In genomic region chr6:63740709-63741108, GRCh38 we compare ENCODE assay signal across 18 cellular contexts.
A peak's percentile ranks its signal among the peaks of the same experiment; 100 is the strongest.
DNase-seq lines count a peak whose midpoint lies in the region; ATAC-seq, FAIRE-seq and TF ChIP-seq lines count a peak whose summit lies in the region.
"Had no signal": no experiment of that assay in that cellular context is flagged by ENCODE, and none has a peak within 500 bp of the region (broad histone marks: within the 10 kb centered on the region; RNA-seq: fewer than 3 reads in every experiment).

No MANE protein-coding gene starts in this region.

- ATAC-seq in GM18511 (IDR thresholded peaks at IDR 0.05; ENCODE audit: unreplicated experiment): no peak
- ATAC-seq: activated T-cell treated with anti-CD3 and anti-CD28 coated beads, Interleukin-2, amount 50 U/mL, for 4 hours; naive thymus-derived CD8-positive, alpha-beta T cell had no signal

- DNase-seq in HCEC 1CT (peak; percentile 80), SW480 (ENCODE audit: low spot score) (peak; percentile 11), fibroblast of pulmonary artery (ENCODE audit: low read depth) (peak; percentile 79), urothelium cell line (ENCODE audit: low spot score) (peak; percentile 48), AML-193 (lab: John Stamatoyannopoulos, UW) (no peak), NCI-H2107 (lab: John Stamatoyannopoulos, UW) (no peak)
- DNase-seq: activated CD4-positive, CD25-positive, alpha-beta regulatory T cell treated with anti-CD3 and anti-CD28 coated beads, Interleukin-2, amount 50 U/mL, for 72 hours; activated T-cell treated with anti-CD3 and anti-CD28 coated beads, Interleukin-2, amount 50 U/mL, for 4 hours; DMS153; H7; immature natural killer cell; naive thymus-derived CD8-positive, alpha-beta T cell; NCI-H1436 treated with DMSO at 0.1 percent for 48 hours; NCI-H774; thyroid gland had no signal

- FAIRE-seq in urothelium cell line (lab: Jason Lieb, UNC): no peak
- FAIRE-seq: GM19239 had no signal

- no peak for TF ChIP-seq CTCF in fibroblast of pulmonary artery (IDR thresholded peaks at IDR 0.05; ENCODE audit: low read length, missing control alignments)

- no peak overlapping the region for H3K4me3 ChIP-seq in fibroblast of pulmonary artery (replicated peaks; ENCODE audit: low read depth, low read length)
- H3K4me3 ChIP-seq: smooth muscle cell, thyroid gland had no signal

Comparison
In these comparisons a context has a peak if more than half of its experiments do, and no peak if none do; other contexts are left out.
1. DNase-seq: peak in HCEC 1CT (single experiment), SW480 (single experiment), fibroblast of pulmonary artery (single experiment) and urothelium cell line (single experiment); none in AML-193 (0 of 2) and NCI-H2107 (single experiment).